Comparison of ENCODE assay signal across 8 cellular contexts in genomic region chr9:2159521-2160417, GRCh38.
DNase-seq lines count a peak whose midpoint lies in the region; FAIRE-seq and TF ChIP-seq lines count a peak whose summit lies in the region.

No MANE protein-coding gene starts in this region.

- H3K79me2 ChIP-seq in ACC112 (ENCODE audit: control insufficient read depth, insufficient read depth, low read length, unreplicated experiment) (peaks cover 24% of the 10 kb centered on the region), KMS-11 (ENCODE audit: insufficient read depth, low read depth) (peaks cover 48% of the 10 kb centered on the region)

- no peaks in the 10 kb centered on the region for H3K9me3 ChIP-seq in stomach smooth muscle (ENCODE audit: control insufficient read depth in 2 of 2, low read length in 2 of 2)

- H3K9ac ChIP-seq in KMS-11 (0 out of 2 replicates have a peak overlapping the region, but pooled peaks have one; percentile 89), stomach smooth muscle (ENCODE audit: low read length in 2 of 2) (peak overlapping the region; percentile 58 to 61)

- H3K4me1 ChIP-seq in ACC112 (ENCODE audit: control insufficient read depth, insufficient read depth, low read length, unreplicated experiment), result peaks cover 15% of the 10 kb centered on the region
- peaks cover 35% of the 10 kb centered on the region for H3K4me1 ChIP-seq in KMS-11 (ENCODE audit: low read depth, poor library complexity, severe bottlenecking)
- H3K4me1 ChIP-seq in stomach smooth muscle (ENCODE audit: control insufficient read depth, insufficient read depth, low read length), result peaks cover 8% of the 10 kb centered on the region

- H2AFZ ChIP-seq in ACC112 (ENCODE audit: low read length, unreplicated experiment) (peak overlapping the region; percentile 78), KMS-11 (ENCODE audit: low read depth) (no peak overlapping the region)

- H3K36me3 ChIP-seq in ACC112 (ENCODE audit: insufficient read depth, low read length) (peaks cover 10% of the 10 kb centered on the region; the same call in 1 of the 2 replicates), KMS-11 (ENCODE audit: insufficient read depth) (peaks cover 9% of the 10 kb centered on the region; the same call in 1 of the 2 replicates), stomach smooth muscle (ENCODE audit: control insufficient read depth in 2 of 2, insufficient read depth in 2 of 2, low read length in 2 of 2) (peaks cover 0 to 4% of the 10 kb centered on the region in 2 donors)

- no peaks in the 10 kb centered on the region for H3K27me3 ChIP-seq in ACC112 (ENCODE audit: insufficient read depth, low read length)
- no peaks in the 10 kb centered on the region for H3K27me3 ChIP-seq in KMS-11 (ENCODE audit: insufficient read depth, low read depth)
- H3K27me3 ChIP-seq in stomach smooth muscle (ENCODE audit: control insufficient read depth in 1 of 2, insufficient read depth in 2 of 2, low read length in 2 of 2), result no peaks in the 10 kb centered on the region

- in situ Hi-C loops in GM13977 (cut with MboI; ENCODE audit: low pct_unique_long_range_greater_than_20kb, low sequenced_read_pairs, unreplicated experiment), result no loop called here

- H3K27ac ChIP-seq in ACC112 (ENCODE audit: low read depth, low read length) (peak overlapping the region; percentile 76), KMS-11 (peak overlapping the region; percentile 83; the same call in 1 of the 2 replicates), angular gyrus (ENCODE audit: low read depth, low read length) (peak overlapping the region; percentile 73), stomach smooth muscle (ENCODE audit: low read length) (peak overlapping the region; percentile 49)

- no peak for TF ChIP-seq CTCF in KMS-11 (conservative IDR thresholded peaks at IDR 0.05; ENCODE audit: low read depth, low read length)
- TF ChIP-seq CTCF in GM13977 (IDR thresholded peaks at IDR 0.05; ENCODE audit: extremely low read depth, insufficient read depth, missing control alignments), result no peak

- DNase-seq in RKO (ENCODE audit: low spot score) (no peak), GM13977 (ENCODE audit: low spot score) (no peak), NCI-H524 (lab: John Stamatoyannopoulos, UW) (no peak)

- H4K20me1 ChIP-seq in KMS-11 (ENCODE audit: insufficient read depth), result no peaks in the 10 kb centered on the region

- H3K4me2 ChIP-seq in KMS-11, result no peak overlapping the region

- FAIRE-seq in islet of Langerhans (lab: Jason Lieb, UNC), result peak; percentile 94

- H3K4me3 ChIP-seq in ACC112 (ENCODE audit: low read depth, low read length) (peak overlapping the region; percentile 90), KMS-11 (IDR thresholded peaks at IDR 0.05; ENCODE audit: insufficient read depth, low read depth, low read length) (no peak overlapping the region), stomach smooth muscle (ENCODE audit: low read length in 2 of 2) (peak overlapping the region; percentile 64 to 69)
